10 cellular contexts compared by ENCODE assay signal in the genomic region with DNA sequence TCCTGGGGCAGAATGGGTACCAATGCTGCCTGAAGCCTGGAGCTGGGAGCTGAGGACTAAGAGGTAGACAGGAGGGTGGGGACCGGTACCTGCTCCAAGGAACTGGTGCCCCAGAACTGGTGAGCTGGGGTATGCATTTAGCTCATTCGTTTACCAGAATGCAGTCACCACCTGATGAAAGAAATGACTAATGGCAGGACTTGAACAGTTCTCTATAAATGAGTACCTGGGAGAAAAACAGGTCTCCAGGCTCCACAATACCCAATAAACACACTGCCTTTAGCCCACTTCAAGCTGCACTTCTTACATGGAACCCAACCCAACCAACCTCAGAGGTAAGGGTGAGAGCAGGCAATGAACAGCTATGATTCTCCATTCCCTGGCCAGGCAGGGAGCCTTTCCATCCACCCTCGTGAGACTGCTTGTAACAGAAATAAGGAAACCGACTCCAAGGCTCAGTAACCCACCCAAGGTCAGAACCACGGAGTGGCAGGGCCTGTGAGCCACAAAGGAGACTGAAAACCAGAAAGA. TPM values are rescaled to one million over a fixed set of nuclear protein-coding genes. Genes with fewer than 3 reads are reported as not detected.
DNase-seq lines count a peak whose midpoint lies in the region; ATAC-seq, FAIRE-seq and TF ChIP-seq lines count a peak whose summit lies in the region.
"Had no signal": no experiment of that assay in that cellular context is flagged by ENCODE, and none has a peak within 500 bp of the region (broad histone marks: within the 10 kb centered on the region; RNA-seq: fewer than 3 reads in every experiment).

No MANE protein-coding gene starts in this region.

- peaks cover 56% of the 10 kb centered on the region for H3K36me3 ChIP-seq in BLaER1
- H3K36me3 ChIP-seq in lung (ENCODE audit: control insufficient read depth in 2 of 2, insufficient read depth in 2 of 2, low read length in 2 of 2): peaks cover 0 to 6% of the 10 kb centered on the region in 2 donors

- H3K9me3 Mint-ChIP-seq in activated CD8-positive, alpha-beta T cell treated with anti-CD3 and anti-CD28 coated beads, Interleukin-2, amount 10 ng/mL, durations not matched to agents 7 days and 5 days (ENCODE audit: insufficient read depth): no peaks in the 10 kb centered on the region

- peaks cover 100% of the 10 kb centered on the region for H4K20me1 ChIP-seq in BLaER1

- H3K27ac Mint-ChIP-seq in activated CD8-positive, alpha-beta T cell treated with anti-CD3 and anti-CD28 coated beads, Interleukin-2, amount 10 ng/mL, durations not matched to agents 7 days and 5 days: peak overlapping the region; percentile 66

- no peaks in the 10 kb centered on the region for H3K27me3 Mint-ChIP-seq in activated CD8-positive, alpha-beta T cell treated with anti-CD3 and anti-CD28 coated beads, Interleukin-2, amount 10 ng/mL, durations not matched to agents 7 days and 5 days (ENCODE audit: low read depth)

- peak; percentile 49 for ATAC-seq in GM19023 (IDR thresholded peaks at IDR 0.05; ENCODE audit: unreplicated experiment)
- ATAC-seq in activated CD8-positive, alpha-beta T cell treated with anti-CD3 and anti-CD28 coated beads, Interleukin-2, amount 10 ng/mL, durations not matched to agents 7 days and 5 days: no peak
- ATAC-seq in lung (ENCODE audit: insufficient read depth, low FRiP score): no peak
- no peak for ATAC-seq in HG03565 (IDR thresholded peaks at IDR 0.05; ENCODE audit: unreplicated experiment)

- no peak for TF ChIP-seq CTCF in lung (IDR thresholded peaks at IDR 0.05; ENCODE audit: control extremely low read depth, extremely low read depth)

- DNase-seq in activated CD8-positive, alpha-beta T cell treated with anti-CD3 and anti-CD28 coated beads, Interleukin-2, amount 10 ng/mL, durations not matched to agents 7 days and 5 days: no peak
- no peak for DNase-seq in lung (ENCODE audit: low spot score)
- no peak for DNase-seq in T-helper 9 cell
- no peak for DNase-seq in midbrain (lab: John Stamatoyannopoulos, UW)
- DNase-seq in RCC 7860 (ENCODE audit: low spot score): no peak
- DNase-seq: NCI-H1417 treated with DMSO at 0.1 percent for 48 hours had no signal

- H3K4me3 ChIP-seq in BLaER1 (no peak overlapping the region), lung (no peak overlapping the region)
- H3K4me3 ChIP-seq: mucosa of descending colon had no signal

- FAIRE-seq in RCC 7860 (lab: Jason Lieb, UNC): no peak

- H3K4me2 ChIP-seq in BLaER1: peak overlapping the region; percentile 39

- no peaks in the 10 kb centered on the region for H3K9me3 ChIP-seq in BLaER1
- H3K9me3 ChIP-seq in lung (ENCODE audit: control insufficient read depth in 2 of 2, insufficient read depth in 1 of 2, low read length in 1 of 2): no peaks in the 10 kb centered on the region
- H3K9me3 ChIP-seq: mucosa of descending colon had no signal

- H3K4me1 Mint-ChIP-seq in activated CD8-positive, alpha-beta T cell treated with anti-CD3 and anti-CD28 coated beads, Interleukin-2, amount 10 ng/mL, durations not matched to agents 7 days and 5 days (ENCODE audit: low read depth): peaks cover 92% of the 10 kb centered on the region

- H3K27me3 ChIP-seq in BLaER1 (no peaks in the 10 kb centered on the region), lung (ENCODE audit: control insufficient read depth, insufficient read depth) (no peaks in the 10 kb centered on the region)

- H3K9ac ChIP-seq in BLaER1: no peak overlapping the region

- CTCF ChIA-PET in activated CD8-positive, alpha-beta T cell treated with anti-CD3 and anti-CD28 coated beads, Interleukin-2, amount 10 ng/mL, durations not matched to agents 7 days and 5 days (lab: Charles Lee): interaction anchor here (0.8 to 2.0 kb wide), 7 partner anchors 14 to 126 kb away, joined by 3 to 6 read pairs (median 3); partner anchors contain the start of gene NSFL1C

- 66 to 70% methylated on average over 5 of the region's 5 CpGs for WGBS in lung, 2 donors

- H3K4me1 ChIP-seq in BLaER1 (peaks cover 73% of the 10 kb centered on the region), lung (ENCODE audit: control insufficient read depth in 2 of 2, insufficient read depth in 2 of 2, low read length in 2 of 2) (peaks cover 19 to 50% of the 10 kb centered on the region in 2 donors)

- POLR2A ChIA-PET in activated CD8-positive, alpha-beta T cell treated with anti-CD3 and anti-CD28 coated beads, Interleukin-2, amount 10 ng/mL, durations not matched to agents 7 days and 5 days (lab: Charles Lee): interaction anchor here (0.8 to 1.6 kb wide), 5 partner anchors 11 to 52 kb away, joined by 3 to 7 read pairs (median 4); no protein-coding TSS in a partner anchor

- H3K36me3 Mint-ChIP-seq in activated CD8-positive, alpha-beta T cell treated with anti-CD3 and anti-CD28 coated beads, Interleukin-2, amount 10 ng/mL, durations not matched to agents 7 days and 5 days (ENCODE audit: low read depth): peaks cover 72% of the 10 kb centered on the region

- H3K27ac ChIP-seq in BLaER1: peak overlapping the region; percentile 35; the same call in 1 of the 2 replicates
- peak overlapping the region; percentile 18 to 58 for H3K27ac ChIP-seq in lung (ENCODE audit: low read depth in 1 of 2, low read length in 1 of 2)

- no peak overlapping the region for H3K4me3 Mint-ChIP-seq in activated CD8-positive, alpha-beta T cell treated with anti-CD3 and anti-CD28 coated beads, Interleukin-2, amount 10 ng/mL, durations not matched to agents 7 days and 5 days

RNA-seq across cellular contexts. Expression of gene FKBP1A, which starts 15.4 kb away (rescaled TPM):
- 100 to 1,000 TPM; 288 to 291 TPM for total RNA-seq in activated CD8-positive, alpha-beta T cell treated with anti-CD3 and anti-CD28 coated beads, Interleukin-2, amount 10 ng/mL, durations not matched to agents 7 days and 5 days
- total RNA-seq in lung: 100 to 1,000 TPM; 145 to 308 TPM
- polyA plus RNA-seq in lung: 100 to 1,000 TPM; 246 to 465 TPM

RNA-seq across cellular contexts. Expression of gene SDCBP2, which starts 48.5 kb away (rescaled TPM):
- total RNA-seq in activated CD8-positive, alpha-beta T cell treated with anti-CD3 and anti-CD28 coated beads, Interleukin-2, amount 10 ng/mL, durations not matched to agents 7 days and 5 days: 1 to 10 TPM; 1.9 to 2.0 TPM
- total RNA-seq in lung: 10 to 100 TPM in 1 of 2 donors, 1 to 10 TPM in 1; 3.5 to 10.9 TPM
- polyA plus RNA-seq in lung: 10 to 100 TPM; 14.2 to 18.1 TPM
